21 cellular contexts compared by ENCODE assay signal in genomic region chr21:44414291-44415072, GRCh38. TPM values are rescaled to one million over a fixed set of nuclear protein-coding genes. Genes with fewer than 3 reads are reported as not detected.
DNase-seq lines count a peak whose midpoint lies in the region; ATAC-seq and TF ChIP-seq lines count a peak whose summit lies in the region.
"Had no signal": no experiment of that assay in that cellular context is flagged by ENCODE, and none has a peak within 500 bp of the region (broad histone marks: within the 10 kb centered on the region; RNA-seq: fewer than 3 reads in every experiment).

No MANE protein-coding gene starts in this region.

- no peaks in the 10 kb centered on the region for H3K36me3 ChIP-seq in WERI-Rb-1
- H3K36me3 ChIP-seq in brain microvascular endothelial cell (replicated peaks): no peaks in the 10 kb centered on the region
- H3K36me3 ChIP-seq: adrenal gland, neural progenitor cell had no signal

- H3K27ac ChIP-seq in WERI-Rb-1 (no peak overlapping the region), brain microvascular endothelial cell (no peak overlapping the region)
- H3K27ac ChIP-seq: adrenal gland, C4-2B, neural progenitor cell, RWPE1 had no signal

- TF ChIP-seq CTCF in WERI-Rb-1 (IDR thresholded peaks at IDR 0.05; ENCODE audit: low read depth, low read length) (no peak), nephron progenitor cell (IDR thresholded peaks at IDR 0.05) (no peak), brain microvascular endothelial cell (IDR thresholded peaks at IDR 0.05; ENCODE audit: low read depth, low read length, missing control alignments) (no peak)

- H3K4me1 Mint-ChIP-seq in activated naive CD4-positive, alpha-beta T cell treated with anti-CD3 and anti-CD28 coated beads for 36 hours (ENCODE audit: low read depth): no peaks in the 10 kb centered on the region
- H3K4me1 Mint-ChIP-seq in nephron progenitor cell: no peaks in the 10 kb centered on the region
- H3K4me1 Mint-ChIP-seq: activated CD4-positive, alpha-beta T cell treated with anti-CD3 and anti-CD28 coated beads, Interleukin-2, amount 10 ng/mL, durations not matched to agents 7 days and 5 days had no signal

- H3K27me3 Mint-ChIP-seq in activated naive CD4-positive, alpha-beta T cell treated with anti-CD3 and anti-CD28 coated beads for 36 hours (ENCODE audit: low read depth): no peaks in the 10 kb centered on the region
- H3K27me3 Mint-ChIP-seq in nephron progenitor cell (ENCODE audit: low read depth, poor library complexity): peaks cover 13% of the 10 kb centered on the region
- H3K27me3 Mint-ChIP-seq: activated CD4-positive, alpha-beta T cell treated with anti-CD3 and anti-CD28 coated beads, Interleukin-2, amount 10 ng/mL, durations not matched to agents 7 days and 5 days had no signal

- no peak overlapping the region for H3K27ac Mint-ChIP-seq in activated naive CD4-positive, alpha-beta T cell treated with anti-CD3 and anti-CD28 coated beads for 36 hours
- H3K27ac Mint-ChIP-seq in nephron progenitor cell: peak overlapping the region; percentile 32
- H3K27ac Mint-ChIP-seq: activated CD4-positive, alpha-beta T cell treated with anti-CD3 and anti-CD28 coated beads, Interleukin-2, amount 10 ng/mL, durations not matched to agents 7 days and 5 days; activated T-helper 2 cell treated with anti-CD3 and anti-CD28 coated beads, Interferon-gamma antibody, Interleukin-2, Interleukin-4, amounts not matched to agents 10 μg/mL and 5 μg/mL and 100 μg/mL, durations not matched to agents 14 hours and 24 hours and 36 hours; neural progenitor cell; T-helper 2 cell treated with Interferon-gamma antibody and Interleukin-4, amounts not matched to agents 5 μg/mL and 100 μg/mL, for 36 hours had no signal

- CTCF ChIA-PET in activated naive CD4-positive, alpha-beta T cell treated with anti-CD3 and anti-CD28 coated beads for 36 hours (lab: Charles Lee): interaction anchor here (0.7 kb wide), 1 partner anchor 276 kb away, joined by 3 read pairs; no protein-coding TSS in a partner anchor

- intact Hi-C loops in activated naive CD4-positive, alpha-beta T cell treated with anti-CD3 and anti-CD28 coated beads for 36 hours (cut with micrococcal nuclease): no loop called here

- no peaks in the 10 kb centered on the region for H3K9me3 Mint-ChIP-seq in activated naive CD4-positive, alpha-beta T cell treated with anti-CD3 and anti-CD28 coated beads for 36 hours
- peaks cover 8% of the 10 kb centered on the region for H3K9me3 Mint-ChIP-seq in nephron progenitor cell

- no peak overlapping the region for H3K4me3 Mint-ChIP-seq in activated naive CD4-positive, alpha-beta T cell treated with anti-CD3 and anti-CD28 coated beads for 36 hours
- H3K4me3 Mint-ChIP-seq in nephron progenitor cell: no peak overlapping the region
- H3K4me3 Mint-ChIP-seq: activated CD4-positive, alpha-beta T cell treated with anti-CD3 and anti-CD28 coated beads, Interleukin-2, amount 10 ng/mL, durations not matched to agents 7 days and 5 days; neural progenitor cell; T-helper 2 cell treated with Interferon-gamma antibody and Interleukin-4, amounts not matched to agents 5 μg/mL and 100 μg/mL, for 36 hours had no signal

- ATAC-seq in stimulated activated naive CD8-positive, alpha-beta T cell treated with anti-CD3 and anti-CD28 coated beads, Interleukin-15, Interleukin-2, amounts not matched to agents 100 U/mL and 50 U/mL, for 24 hours: no peak

- no peak overlapping the region for H3K4me3 ChIP-seq in WERI-Rb-1 (ENCODE audit: low read depth, low read length)
- H3K4me3 ChIP-seq in brain microvascular endothelial cell (ENCODE audit: low read depth, low read length): no peak overlapping the region
- H3K4me3 ChIP-seq: adrenal gland, neural progenitor cell had no signal

- H3K27me3 ChIP-seq in WERI-Rb-1 (ENCODE audit: insufficient read depth, low read depth, severe bottlenecking): peaks cover 9% of the 10 kb centered on the region
- no peaks in the 10 kb centered on the region for H3K27me3 ChIP-seq in brain microvascular endothelial cell (replicated peaks)
- H3K27me3 ChIP-seq: adrenal gland, neural progenitor cell had no signal

- in situ Hi-C loops in brain microvascular endothelial cell (cut with HindIII; ENCODE audit: low pct_ligation_motif_present, low sequenced_read_pairs): no loop called here

- H3K36me3 Mint-ChIP-seq in activated naive CD4-positive, alpha-beta T cell treated with anti-CD3 and anti-CD28 coated beads for 36 hours (ENCODE audit: low read depth): no peaks in the 10 kb centered on the region
- H3K36me3 Mint-ChIP-seq in nephron progenitor cell (ENCODE audit: low read depth): no peaks in the 10 kb centered on the region
- H3K36me3 Mint-ChIP-seq: neural progenitor cell had no signal

- peaks cover 6% of the 10 kb centered on the region for H3K9me3 ChIP-seq in WERI-Rb-1 (ENCODE audit: severe bottlenecking)
- H3K9me3 ChIP-seq: adrenal gland had no signal

- DNase-seq in activated naive CD4-positive, alpha-beta T cell treated with anti-CD3 and anti-CD28 coated beads for 36 hours: peak; percentile 2
- DNase-seq in activated naive CD4-positive, alpha-beta T cell treated with Interleukin-2 at 50 U/mL for 16 hours: no peak
- DNase-seq in WERI-Rb-1 (peak; percentile 2), nephron progenitor cell (no peak), ureter (ENCODE audit: low spot score) (peak; percentile 29), brain microvascular endothelial cell (no peak)
- DNase-seq in stimulated activated naive CD8-positive, alpha-beta T cell treated with anti-CD3 and anti-CD28 coated beads, Interleukin-15, Interleukin-2, amounts not matched to agents 100 U/mL and 50 U/mL, for 24 hours: no peak
- DNase-seq: ACHN; activated CD4-positive, alpha-beta T cell treated with anti-CD3 and anti-CD28 coated beads, Interleukin-2, amount 10 ng/mL, durations not matched to agents 7 days and 5 days; dermis blood vessel endothelial cell; glutamatergic neuron; HCEC 1CT; Kasumi-1; NCI-H1694 treated with DMSO at 0.1 percent for 48 hours; NCI-H748 treated with DMSO at 0.1 percent for 48 hours had no signal

RNA-seq across cellular contexts. Expression of gene LRRC3, which starts 40.8 kb away (rescaled TPM):
- total RNA-seq in activated naive CD4-positive, alpha-beta T cell treated with anti-CD3 and anti-CD28 coated beads for 36 hours: 1 to 10 TPM; 2.5 to 2.8 TPM
- 3.8 TPM for total RNA-seq in ureter

Comparison
In these comparisons a context has a peak if more than half of its experiments do, and no peak if none do; other contexts are left out.
1. DNase-seq: peak in activated naive CD4-positive, alpha-beta T cell treated with anti-CD3 and anti-CD28 coated beads for 36 hours (single experiment), WERI-Rb-1 (single experiment) and ureter (single experiment); none in activated naive CD4-positive, alpha-beta T cell treated with Interleukin-2 at 50 U/mL for 16 hours (single experiment), nephron progenitor cell (single experiment), stimulated activated naive CD8-positive, alpha-beta T cell treated with anti-CD3 and anti-CD28 coated beads, Interleukin-15, Interleukin-2, amounts not matched to agents 100 U/mL and 50 U/mL, for 24 hours (single experiment) and brain microvascular endothelial cell (single experiment).